ENCODE assay signal across 11 cellular contexts in the genomic region with DNA sequence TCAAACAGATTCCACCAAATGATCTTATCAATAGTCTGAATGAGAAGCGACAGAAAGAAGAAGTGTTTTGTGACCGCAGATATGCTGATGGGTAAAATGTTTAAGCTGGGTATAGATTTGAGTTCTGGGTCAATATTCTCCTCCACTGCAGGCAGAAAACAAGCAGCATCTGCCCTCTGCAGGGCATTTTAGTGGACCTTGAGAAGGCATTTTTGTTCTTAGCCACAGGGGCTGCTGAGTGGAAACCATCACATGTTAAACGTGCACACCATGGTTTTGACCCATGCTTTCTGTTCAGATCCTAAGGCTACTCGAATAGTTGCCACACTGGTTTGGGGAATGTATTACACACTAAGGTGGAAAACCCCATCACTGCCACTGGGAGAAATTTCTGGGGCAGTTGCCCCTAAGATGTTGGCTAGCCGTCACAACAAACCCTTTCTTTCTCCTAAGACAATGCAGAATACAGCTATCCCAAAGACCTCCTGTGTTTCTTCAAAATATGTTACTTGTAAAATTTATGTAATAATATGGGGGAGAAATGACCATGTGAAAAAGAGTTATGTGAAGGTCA. TPM values are rescaled to one million over a fixed set of nuclear protein-coding genes. Genes with fewer than 3 reads are reported as not detected.
DNase-seq lines count a peak whose midpoint lies in the region; ATAC-seq, FAIRE-seq and TF ChIP-seq lines count a peak whose summit lies in the region.
"Had no signal": no experiment of that assay in that cellular context is flagged by ENCODE, and none has a peak within 500 bp of the region (broad histone marks: within the 10 kb centered on the region; RNA-seq: fewer than 3 reads in every experiment).

No MANE protein-coding gene starts in this region.

- H3K4me3 Mint-ChIP-seq in osteocyte (ENCODE audit: unreplicated experiment) = no peak overlapping the region
- H3K4me3 Mint-ChIP-seq: activated T-cell treated with anti-CD3 and anti-CD28 coated beads, Interleukin-2, amount 50 U/mL, for 24 hours had no signal

- no peak for TF ChIP-seq POLR2A in GM12891 (IDR thresholded peaks at IDR 0.05; ENCODE audit: low read depth, low read length)

- ATAC-seq in HG02798 (IDR thresholded peaks at IDR 0.05; ENCODE audit: poor library complexity, unreplicated experiment) (no peak), GM21737 (IDR thresholded peaks at IDR 0.05; ENCODE audit: unreplicated experiment) (no peak), GM21515 (IDR thresholded peaks at IDR 0.05; ENCODE audit: unreplicated experiment) (no peak), GM18511 (IDR thresholded peaks at IDR 0.05; ENCODE audit: unreplicated experiment) (no peak)

- H3K27me3 ChIP-seq in dorsolateral prefrontal cortex = peaks cover 0 to 61% (median 5%) of the 10 kb centered on the region in 45 donors

- H3K27ac ChIP-seq in dorsolateral prefrontal cortex = peak overlapping the region; percentile 24 to 99 (median 96)

- TF ChIP-seq CTCF in dorsolateral prefrontal cortex (IDR thresholded peaks at IDR 0.05 in 54 of 56, conservative IDR thresholded peaks at IDR 0.05 in 2 of 56; ENCODE audit: low read depth in 1 of 56, partially characterized antibody in 56 of 56) (peak; percentile 22 to 84 (median 67)), osteocyte (IDR thresholded peaks at IDR 0.05) (peak; percentile 41)

- peak overlapping the region in 58 of 59 donors; percentile 27 to 92 (median 78) for H3K4me3 ChIP-seq in dorsolateral prefrontal cortex

- peaks cover 14% of the 10 kb centered on the region for H3K4me1 Mint-ChIP-seq in osteocyte (ENCODE audit: unreplicated experiment)

- no peak for DNase-seq in GM12891 (ENCODE audit: insufficient read length, low spot score)
- DNase-seq in NCI-H1105 treated with DMSO at 0.1 percent for 48 hours (lab: John Stamatoyannopoulos, UW) = peak; percentile 48
- DNase-seq in dorsolateral prefrontal cortex = peak in 7 of 10 donors; percentile 38 to 69 (median 56)
- no peak for DNase-seq in osteocyte (ENCODE audit: extremely low spot score, unreplicated experiment)
- DNase-seq: activated T-cell treated with anti-CD3 and anti-CD28 coated beads, Interleukin-2, amount 50 U/mL, for 24 hours; NCI-H2029; stimulated activated CD4-positive, alpha-beta T cell treated with anti-CD3 and anti-CD28 coated beads, Interleukin-4, amount 100 ng/mL, for 1 hour had no signal

- H3K27ac Mint-ChIP-seq in osteocyte (ENCODE audit: unreplicated experiment) = no peak overlapping the region
- H3K27ac Mint-ChIP-seq: activated T-cell treated with anti-CD3 and anti-CD28 coated beads, Interleukin-2, amount 50 U/mL, for 24 hours had no signal

- FAIRE-seq in GM12891 (lab: Jason Lieb, UNC) = peak; percentile 35

- intact Hi-C loops in dorsolateral prefrontal cortex (cut with DNase I) = loop anchor here (5.0 to 10.0 kb wide), 8 partner anchors 305 to 1765 kb away; no protein-coding TSS in a partner anchor

- H3K9me3 Mint-ChIP-seq in osteocyte (ENCODE audit: unreplicated experiment) = no peaks in the 10 kb centered on the region
- H3K9me3 Mint-ChIP-seq: activated T-cell treated with anti-CD3 and anti-CD28 coated beads, Interleukin-2, amount 50 U/mL, for 24 hours had no signal

- peaks cover 85% of the 10 kb centered on the region for H3K27me3 Mint-ChIP-seq in osteocyte (ENCODE audit: unreplicated experiment)

- H3K36me3 Mint-ChIP-seq in osteocyte (ENCODE audit: unreplicated experiment) = no peaks in the 10 kb centered on the region

TF ChIP-seq in GM12891, 5 proteins besides CTCF, POLR2A, EP300 and RAD21:
- TF ChIP-seq POLR2AphosphoS5 (IDR thresholded peaks at IDR 0.05; ENCODE audit: low read depth, low read length) = no peak
- no peak for TF ChIP-seq PAX5 (IDR thresholded peaks at IDR 0.05; ENCODE audit: insufficient read depth, low read length, severe bottlenecking)
- no peak for TF ChIP-seq SPI1 (IDR thresholded peaks at IDR 0.05; ENCODE audit: low read depth, low read length)
- TF ChIP-seq TAF1 (IDR thresholded peaks at IDR 0.05; ENCODE audit: low read depth, low read length) = no peak
- no peak for TF ChIP-seq POU2F2 (IDR thresholded peaks at IDR 0.05; ENCODE audit: low read depth, low read length)

RNA-seq across cellular contexts. Expression of a gene that starts 5.5 kb away (rescaled TPM):
- polyA plus RNA-seq in GM12891 (2012; ENCODE audit: low read depth, missing spikeins) = not detected
- total RNA-seq in dorsolateral prefrontal cortex (10 to 100 TPM; 10.8 to 38.0 (median 20.6) TPM), osteocyte (not detected in 2 replicates)

Comparison
In these comparisons a context has a peak if more than half of its experiments do, and no peak if none do; other contexts are left out.
1. DNase-seq: peak in NCI-H1105 treated with DMSO at 0.1 percent for 48 hours (single experiment) and dorsolateral prefrontal cortex (7 of 10); none in GM12891 (single experiment) and osteocyte (single experiment).
2. RNA of a gene that starts 5.5 kb away (total RNA-seq): 10.8 to 38.0 TPM in dorsolateral prefrontal cortex; not detected in osteocyte; every median in the first group is over 10 times any median in the second.